In genomic region chr13:46172531-46172991, GRCh38 we compare ENCODE assay signal across 11 cellular contexts. TPM values are rescaled to one million over a fixed set of nuclear protein-coding genes. Genes with fewer than 3 reads are reported as not detected.
A peak's percentile ranks its signal among the peaks of the same experiment; 100 is the strongest.
DNase-seq lines count a peak whose midpoint lies in the region; ATAC-seq, FAIRE-seq and TF ChIP-seq lines count a peak whose summit lies in the region.
"Had no signal": no experiment of that assay in that cellular context is flagged by ENCODE, and none has a peak within 500 bp of the region (broad histone marks: within the 10 kb centered on the region; RNA-seq: fewer than 3 reads in every experiment).

No MANE protein-coding gene starts in this region.

- H3K4me1 ChIP-seq in left ventricle myocardium inferior = peaks cover 18% of the 10 kb centered on the region
- H3K4me1 ChIP-seq in GM12878 (ENCODE audit: control insufficient read depth, insufficient read depth, low read length) = peaks cover 48% of the 10 kb centered on the region
- peaks cover 0 to 30% (median 0%) of the 10 kb centered on the region in 4 donors for H3K4me1 ChIP-seq in transverse colon
- H3K4me1 ChIP-seq in gastroesophageal sphincter = no peaks in the 10 kb centered on the region
- H3K4me1 ChIP-seq: BE2C had no signal

- TF ChIP-seq CTCF in left ventricle myocardium inferior (IDR thresholded peaks at IDR 0.05; ENCODE audit: borderline replicate concordance) (no peak), GM12878 (IDR thresholded peaks at IDR 0.05 in 2 of 3, conservative IDR thresholded peaks at IDR 0.05 in 1 of 3; ENCODE audit: control insufficient read depth in 2 of 3, extremely low read depth in 1 of 3, insufficient read depth in 1 of 3, low read depth in 3 of 3, low read length in 3 of 3) (no peak), transverse colon (IDR thresholded peaks at IDR 0.05) (no peak), gastroesophageal sphincter (IDR thresholded peaks at IDR 0.05) (no peak)

- intact Hi-C loops in Right ventricle myocardium superior (cut with DNase I) (no loop called here), left ventricle myocardium inferior (cut with micrococcal nuclease) (no loop called here), GM12878 (cut with micrococcal nuclease; ENCODE audit: unreplicated experiment) (loop anchor here (10.0 kb wide), 1 partner anchor 402 kb away; no protein-coding TSS in a partner anchor), transverse colon (cut with DNase I; ENCODE audit: low total_unique reads) (no loop called here)

- peaks cover 11% of the 10 kb centered on the region for H3K27me3 ChIP-seq in left ventricle myocardium inferior (ENCODE audit: low read depth)
- H3K27me3 ChIP-seq in GM12878 (replicated peaks in 1 of 2; ENCODE audit: control insufficient read depth in 2 of 2, insufficient read depth in 2 of 2, low read length in 1 of 2) = no peaks in the 10 kb centered on the region
- H3K27me3 ChIP-seq in transverse colon = no peaks in the 10 kb centered on the region
- H3K27me3 ChIP-seq in gastroesophageal sphincter = peaks cover 13% of the 10 kb centered on the region
- H3K27me3 ChIP-seq: BE2C had no signal

- H3K36me3 ChIP-seq in left ventricle myocardium inferior = no peaks in the 10 kb centered on the region
- H3K36me3 ChIP-seq in GM12878 (ENCODE audit: control insufficient read depth in 2 of 2, insufficient read depth in 2 of 2, low read length in 1 of 2) = peaks cover 12 to 28% of the 10 kb centered on the region in 2 experiments
- no peaks in the 10 kb centered on the region for H3K36me3 ChIP-seq in transverse colon
- H3K36me3 ChIP-seq in gastroesophageal sphincter = no peaks in the 10 kb centered on the region
- H3K36me3 ChIP-seq: BE2C had no signal

- SMC1A ChIA-PET in GM12878 (lab: Charles Lee; ENCODE audit: uncharacterized antibody, unreplicated experiment) = interaction anchor here (1.0 to 16.5 kb wide), 4 partner anchors 4 to 28 kb away, joined by 3 to 295 read pairs (median 151); partner anchors contain the start of gene LCP1

- no peak for TF ChIP-seq RAD21 in GM12878 (IDR thresholded peaks at IDR 0.05; ENCODE audit: insufficient read depth, low read depth, low read length)

- H3K27ac ChIP-seq in left ventricle myocardium inferior (replicated peaks) (no peak overlapping the region), GM12878 (ENCODE audit: control insufficient read depth, insufficient read depth) (peak overlapping the region; percentile 71), transverse colon (peak overlapping the region; percentile 45 to 69 (median 50)), gastroesophageal sphincter (no peak overlapping the region)

- ATAC-seq in Right ventricle myocardium superior (ENCODE audit: poor library complexity) = peak; percentile 40
- peak; percentile 11 for ATAC-seq in GM12878
- no peak for ATAC-seq in gastroesophageal sphincter
- no peak for ATAC-seq in HG02870 (IDR thresholded peaks at IDR 0.05; ENCODE audit: unreplicated experiment)

- TF ChIP-seq EP300 in GM12878 (IDR thresholded peaks at IDR 0.05; ENCODE audit: borderline replicate concordance in 1 of 2, control insufficient read depth in 1 of 2, low read depth in 2 of 2, low read length in 2 of 2) (no peak), transverse colon (IDR thresholded peaks at IDR 0.05; ENCODE audit: low read depth) (no peak), gastroesophageal sphincter (IDR thresholded peaks at IDR 0.05) (no peak)

- peaks cover 99% of the 10 kb centered on the region for H3K79me2 ChIP-seq in GM12878 (ENCODE audit: control insufficient read depth, insufficient read depth, low read length)

- under 1% methylated on average over 6 of the region's 6 CpGs for WGBS in GM12878 (ENCODE audit: insufficient coverage, insufficient replicate concordance, low lambda C conversion rate, missing lambda C conversion rate)
- WGBS in transverse colon (ENCODE audit: low coverage in 1 of 2), 2 donors = 63 to 78% methylated on average over 6 of the region's 6 CpGs
- 72 to 81% methylated on average over 5 to 6 of the region's 6 CpGs for WGBS in gastroesophageal sphincter (ENCODE audit: low coverage in 1 of 2), 2 donors

- in situ Hi-C loops in GM12878 (cut with MboI) (loop anchor here (10.0 kb wide), 2 partner anchors 382 to 468 kb away; partner anchors contain the start of genes CBY2 and LRCH1), transverse colon (cut with MboI; ENCODE audit: low pct_ligation_motif_present in 1 of 4, low pct_unique_long_range_greater_than_20kb in 1 of 4, low sequenced_read_pairs in 3 of 4) (no loop called here)

- H3K9me3 ChIP-seq in left ventricle myocardium inferior (replicated peaks) (no peaks in the 10 kb centered on the region), GM12878 (replicated peaks; ENCODE audit: control insufficient read depth, insufficient read depth, low read length) (no peaks in the 10 kb centered on the region), transverse colon (no peaks in the 10 kb centered on the region), gastroesophageal sphincter (no peaks in the 10 kb centered on the region)
- H3K9me3 ChIP-seq: BE2C had no signal

- no peak for FAIRE-seq in GM12878 (lab: Jason Lieb, UNC)
- FAIRE-seq: H54 had no signal

- no peak for DNase-seq in Right ventricle myocardium superior
- no peak for DNase-seq in left ventricle myocardium inferior
- DNase-seq in SIG-M5 treated with dmso at 0.1 percent for 504 hours (lab: John Stamatoyannopoulos, UW; ENCODE audit: unreplicated experiment) = peak; percentile 95
- DNase-seq in GM12878 (ENCODE audit: low read depth, low spot score) = no peak
- peak; percentile 41 for DNase-seq in transverse colon
- DNase-seq in SK-N-DZ (ENCODE audit: low spot score) = no peak
- DNase-seq: aorta, BE2C had no signal

- H3K4me2 ChIP-seq in GM12878 (ENCODE audit: control insufficient read depth, insufficient read depth) = peak overlapping the region; percentile 99

- H3K9ac ChIP-seq in GM12878 (ENCODE audit: control insufficient read depth, insufficient read depth, low read length) = peak overlapping the region; percentile 66

- H3K4me3 ChIP-seq in left ventricle myocardium inferior (no peak overlapping the region), GM12878 (peak overlapping the region; percentile 72), transverse colon (no peak overlapping the region), gastroesophageal sphincter (no peak overlapping the region)

- no peak overlapping the region for H2AFZ ChIP-seq in GM12878 (ENCODE audit: control insufficient read depth, low read depth, low read length)

- peaks cover 25% of the 10 kb centered on the region for H4K20me1 ChIP-seq in GM12878 (ENCODE audit: control insufficient read depth, insufficient read depth)

- no TSS peak for BruUV-seq in GM12878 (replicated peaks; lab: Mats Ljungman, UMichigan)

- TF ChIP-seq POLR2A in GM12878 (IDR thresholded peaks at IDR 0.05; ENCODE audit: low read depth, low read length) (peak; percentile 50; the same call in 1 of the 2 replicates), transverse colon (IDR thresholded peaks at IDR 0.05) (no peak), gastroesophageal sphincter (IDR thresholded peaks at IDR 0.05) (no peak)

- POLR2A ChIA-PET in GM12878 (lab: Charles Lee) = interaction anchor here (0.6 to 5.1 kb wide), 3 partner anchors 9 to 460 kb away, joined by 3 to 52 read pairs (median 3); partner anchors contain the start of gene LCP1

- RAD21 ChIA-PET in GM12878 (lab: Charles Lee; ENCODE audit: unreplicated experiment) = interaction anchor here (0.8 to 9.7 kb wide), 5 partner anchors 6 to 28 kb away, joined by 3 to 184 read pairs (median 3); partner anchors contain the start of gene LCP1

- CTCF ChIA-PET in GM12878 (lab: Yijun Ruan, JAX) = interaction anchor here (0.8 to 17.1 kb wide), 4 partner anchors 10 to 149 kb away, joined by 3 to 172 read pairs (median 4); partner anchors contain the start of gene LCP1

RNA-seq across cellular contexts. Expression of gene LCP1, which starts 9.4 kb away (rescaled TPM):
- 20.5 TPM for total RNA-seq in Right ventricle myocardium superior
- total RNA-seq in left ventricle myocardium inferior = 14.1 TPM
- total RNA-seq in GM12878 (2013; cell fraction: nucleolus; rRNA removed) = 630 and 672 TPM in 2 replicates
- total RNA-seq in GM12878 (2014; rRNA removed) = 1,359 and 1,536 TPM in 2 replicates
- 1,765 and 1,770 TPM in 2 replicates for total RNA-seq in GM12878 (2014; rRNA removed; fragmentation: Illumina TruSeq; extraction: Trizol)
- total RNA-seq in GM12878 (2021) = 1,593 and 1,649 TPM in 2 replicates
- 790 TPM for polyA plus RNA-seq in GM12878 (2011; ENCODE audit: low read depth)
- polyA plus RNA-seq in GM12878 (2011; rRNA removed) = 1,518 and 1,924 TPM in 2 replicates
- polyA plus RNA-seq in GM12878 (2011; cell fraction: cytosol; rRNA removed) = 938 and 1,004 TPM in 2 replicates
- polyA plus RNA-seq in GM12878 (2011; cell fraction: nucleus; rRNA removed) = 570 and 928 TPM in 2 replicates
- polyA plus RNA-seq in GM12878 (2012) = 792 and 882 TPM in 2 replicates
- 2,201 and 2,644 TPM in 2 replicates for polyA plus RNA-seq in GM12878 (2014; fragmentation: Illumina TruSeq; extraction: Trizol)
- 1,000 to 10,000 TPM in 1 of 2 experiments, 100 to 1,000 TPM in 1; 775 to 1,062 TPM for polyA plus RNA-seq in GM12878 (2014; fragmentation: Nextera tagmentation; extraction: Ambion mirVana)
- 1,106 and 1,239 TPM in 2 replicates for polyA plus RNA-seq in GM12878 (2014; rRNA removed)
- 1,000 to 10,000 TPM; 1,617 to 1,624 TPM for polyA plus RNA-seq in GM12878 (2016; fragmentation: Nextera tagmentation; extraction: Ambion mirVana)
- polyA minus RNA-seq in GM12878 (2011; rRNA and poly(A)+ RNA removed) = 1,516 and 1,624 TPM in 2 replicates
- polyA minus RNA-seq in GM12878 (2011; cell fraction: cytosol; rRNA and poly(A)+ RNA removed) = 490 and 574 TPM in 2 replicates
- 248 and 443 TPM in 2 replicates for polyA minus RNA-seq in GM12878 (2011; cell fraction: nucleus; rRNA and poly(A)+ RNA removed)
- total RNA-seq in transverse colon = 10 to 100 TPM in 3 of 4 donors, 1 to 10 TPM in 1; 1.6 to 35.7 (median 26.1) TPM
- 7.0 and 7.2 TPM in 2 replicates for polyA plus RNA-seq in SK-N-DZ (2014; cell fraction: cytosol; rRNA removed)
- 2.6 and 5.3 TPM in 2 replicates for polyA plus RNA-seq in SK-N-DZ (2014; cell fraction: nucleus; rRNA removed)
- 10 to 100 TPM in 3 of 4 donors, 1 to 10 TPM in 1; 9.0 to 48.9 (median 27.8) TPM for total RNA-seq in gastroesophageal sphincter

RNA-seq across cellular contexts. Expression of gene LRRC63, which starts 39.2 kb away (rescaled TPM):
- not detected for total RNA-seq in Right ventricle myocardium superior
- total RNA-seq in left ventricle myocardium inferior = not detected
- 1.0 and 1.9 TPM in 2 replicates for total RNA-seq in GM12878 (2013; cell fraction: nucleolus; rRNA removed)
- 0.34 and 1.0 TPM in 2 replicates for total RNA-seq in GM12878 (2014; rRNA removed)
- total RNA-seq in GM12878 (2014; rRNA removed; fragmentation: Illumina TruSeq; extraction: Trizol) = 0.98 and 1.2 TPM in 2 replicates
- total RNA-seq in GM12878 (2021) = 0.51 and 0.56 TPM in 2 replicates
- not detected for polyA plus RNA-seq in GM12878 (2011; ENCODE audit: low read depth)
- polyA plus RNA-seq in GM12878 (2011; rRNA removed) = 0.04 TPM in 1 of 2 replicates, not detected in the other
- not detected in 2 replicates for polyA plus RNA-seq in GM12878 (2011; cell fraction: cytosol; rRNA removed)
- not detected in 2 replicates for polyA plus RNA-seq in GM12878 (2011; cell fraction: nucleus; rRNA removed)
- polyA plus RNA-seq in GM12878 (2012) = 0.14 and 0.17 TPM in 2 replicates
- polyA plus RNA-seq in GM12878 (2014; fragmentation: Illumina TruSeq; extraction: Trizol) = 0.88 and 1.3 TPM in 2 replicates
- under 1 TPM; 0.40 to 0.76 TPM for polyA plus RNA-seq in GM12878 (2014; fragmentation: Nextera tagmentation; extraction: Ambion mirVana)
- polyA plus RNA-seq in GM12878 (2014; rRNA removed) = 0.61 and 0.78 TPM in 2 replicates
- polyA plus RNA-seq in GM12878 (2016; fragmentation: Nextera tagmentation; extraction: Ambion mirVana) = under 1 TPM; 0.56 to 0.92 TPM
- not detected in 2 replicates for polyA minus RNA-seq in GM12878 (2011; rRNA and poly(A)+ RNA removed)
- not detected in 2 replicates for polyA minus RNA-seq in GM12878 (2011; cell fraction: cytosol; rRNA and poly(A)+ RNA removed)
- polyA minus RNA-seq in GM12878 (2011; cell fraction: nucleus; rRNA and poly(A)+ RNA removed) = not detected in 2 replicates
- under 1 TPM in 1 of 4 donors, not detected in 3; 0.32 TPM for total RNA-seq in transverse colon
- polyA plus RNA-seq in SK-N-DZ (2014; cell fraction: cytosol; rRNA removed) = 0.54 and 0.90 TPM in 2 replicates
- 2.0 and 2.4 TPM in 2 replicates for polyA plus RNA-seq in SK-N-DZ (2014; cell fraction: nucleus; rRNA removed)
- total RNA-seq in gastroesophageal sphincter = not detected

Comparison
In these comparisons a context has a peak if more than half of its experiments do, and no peak if none do; other contexts are left out.
1. ATAC-seq: peak in Right ventricle myocardium superior (single experiment) and GM12878 (single experiment); none in gastroesophageal sphincter (single experiment) and HG02870 (single experiment).
2. DNase-seq: peak in SIG-M5 treated with dmso at 0.1 percent for 504 hours (single experiment) and transverse colon (single experiment); none in Right ventricle myocardium superior (single experiment), left ventricle myocardium inferior (single experiment), GM12878 (single experiment) and SK-N-DZ (single experiment).
3. H3K27ac ChIP-seq: peak in GM12878 (single experiment) and transverse colon (4 of 4); none in left ventricle myocardium inferior (single experiment) and gastroesophageal sphincter (0 of 4).
4. RNA of gene LCP1, which starts 9.4 kb away (total RNA-seq): 630 to 1,770 TPM in GM12878; 9.0 to 48.9 TPM in gastroesophageal sphincter, 1.6 to 35.7 TPM in transverse colon, 20.5 TPM in Right ventricle myocardium superior (single experiment) and 14.1 TPM in left ventricle myocardium inferior (single experiment); every median in the first group is over 10 times any median in the second.